In the genomic region with DNA sequence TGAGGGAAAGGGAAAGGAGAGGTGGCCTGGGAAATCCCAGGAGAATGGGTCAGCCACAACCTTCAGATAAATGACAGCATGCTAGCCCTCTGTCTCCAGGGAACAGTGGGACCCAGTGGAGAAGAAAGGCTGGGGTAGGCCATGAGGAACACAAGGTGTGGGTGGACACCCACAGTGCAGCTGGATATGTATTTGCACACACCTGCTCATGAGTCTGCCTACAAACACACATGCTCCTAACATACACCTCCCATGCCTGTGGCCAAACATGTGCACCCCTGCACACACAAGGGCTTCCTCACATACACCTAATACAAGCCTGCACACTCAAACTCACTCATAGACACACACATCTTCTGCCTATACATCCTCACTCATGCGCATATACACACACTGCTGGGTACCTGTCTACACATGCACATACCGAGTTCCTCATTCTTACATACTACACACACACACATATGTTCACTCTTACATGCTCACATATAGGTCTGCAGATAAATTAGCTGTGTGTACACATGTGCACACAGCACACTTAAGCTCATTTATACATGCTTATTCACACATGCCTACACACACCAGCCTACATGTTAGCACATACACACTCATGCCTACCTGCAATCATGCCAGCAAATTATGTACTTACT, we compare ENCODE assay signal across 13 cellular contexts. TPM values are rescaled to one million over a fixed set of nuclear protein-coding genes. Genes with fewer than 3 reads are reported as not detected.
A peak's percentile ranks its signal among the peaks of the same experiment; 100 is the strongest.
DNase-seq lines count a peak whose midpoint lies in the region; ATAC-seq, FAIRE-seq and TF ChIP-seq lines count a peak whose summit lies in the region.
"Had no signal": no experiment of that assay in that cellular context is flagged by ENCODE, and none has a peak within 500 bp of the region (broad histone marks: within the 10 kb centered on the region; RNA-seq: fewer than 3 reads in every experiment).

No MANE protein-coding gene starts in this region.

- H2BK20ac ChIP-seq in H1 (ENCODE audit: low read length), result no peak overlapping the region

- H3K4ac ChIP-seq in H1 (replicated peaks; ENCODE audit: insufficient read length, low read depth, low read length), result no peak overlapping the region

- ATAC-seq in heart left ventricle (no peak), thoracic aorta (ENCODE audit: insufficient number of reproducible peaks, low FRiP score, low read depth) (no peak), HG03457 (IDR thresholded peaks at IDR 0.05; ENCODE audit: unreplicated experiment) (no peak)

- no peak overlapping the region for H3K18ac ChIP-seq in H1 (ENCODE audit: extremely low read depth, low read length)

- no peak overlapping the region for H3K23ac ChIP-seq in H1 (ENCODE audit: insufficient read length)

- no peak overlapping the region for H3K4me2 ChIP-seq in H1 (ENCODE audit: insufficient read depth in 1 of 2, low read depth in 2 of 2, low read length in 2 of 2)

- H3K9me3 ChIP-seq in left ventricle myocardium inferior (replicated peaks), result no peaks in the 10 kb centered on the region
- no peaks in the 10 kb centered on the region for H3K9me3 ChIP-seq in heart left ventricle
- no peaks in the 10 kb centered on the region for H3K9me3 ChIP-seq in H1 (ENCODE audit: insufficient read depth in 2 of 2, low read depth in 1 of 2, low read length in 1 of 2)
- H3K9me3 ChIP-seq in thoracic aorta, result no peaks in the 10 kb centered on the region
- H3K9me3 ChIP-seq: mucosa of descending colon, tibial artery had no signal

- POLR2A ChIA-PET in H1 (lab: Charles Lee; ENCODE audit: partially characterized antibody), result interaction anchor here (0.5 to 4.3 kb wide), 13 partner anchors 8 to 158 kb away, joined by 3 to 41 read pairs (median 4); a partner anchor contains a TSS

- no peak overlapping the region for H4K91ac ChIP-seq in H1 (replicated peaks; ENCODE audit: insufficient read length, low read length)

- TF ChIP-seq EP300 in H1 (IDR thresholded peaks at IDR 0.05; ENCODE audit: borderline replicate concordance in 1 of 2, low read depth in 2 of 2, low read length in 2 of 2), result no peak

- no peak overlapping the region; the same call in 1 of the 2 replicates for H4K8ac ChIP-seq in H1 (ENCODE audit: extremely low read depth, insufficient read depth, low read length)

- no peak overlapping the region for H2AFZ ChIP-seq in H1 (ENCODE audit: low read length)
- H2AFZ ChIP-seq: parathyroid adenoma had no signal

- TF ChIP-seq POLR2A in heart left ventricle (IDR thresholded peaks at IDR 0.05), result no peak
- TF ChIP-seq POLR2A in H1 (IDR thresholded peaks at IDR 0.05; ENCODE audit: control extremely low read depth in 1 of 2, low read depth in 2 of 2, low read length in 2 of 2), result no peak

- WGBS in heart left ventricle, 4 donors, result 92 to 96% (median 93%) methylated on average over 2 of the region's 2 CpGs
- 90% methylated on average over 2 of the region's 2 CpGs; no CpG with 5 or more reads in 1 of the 2 experiments for WGBS in H1 (ENCODE audit: extremely low coverage in 1 of 2, insufficient coverage in 1 of 2, insufficient read length in 1 of 2, insufficient replicate concordance in 2 of 2, low coverage in 1 of 2, low lambda C conversion rate in 2 of 2, missing lambda C conversion rate in 1 of 2), 2 experiments

- no peak overlapping the region for H3K27ac ChIP-seq in left ventricle myocardium inferior (replicated peaks)
- H3K27ac ChIP-seq in heart left ventricle, result no peak overlapping the region
- no peak overlapping the region for H3K27ac ChIP-seq in H1 (ENCODE audit: low read depth, low read length)
- H3K27ac ChIP-seq in thoracic aorta, result no peak overlapping the region
- H3K27ac ChIP-seq: brain microvascular endothelial cell, parathyroid adenoma, tibial artery had no signal

- H3K14ac ChIP-seq in H1 (ENCODE audit: insufficient read length), result no peak overlapping the region

- H2BK12ac ChIP-seq in H1 (ENCODE audit: low read depth, low read length), result peak overlapping the region; percentile 3; the same call in 1 of the 2 replicates

- TF ChIP-seq CTCF in left ventricle myocardium inferior (IDR thresholded peaks at IDR 0.05; ENCODE audit: borderline replicate concordance) (no peak), heart left ventricle (IDR thresholded peaks at IDR 0.05) (no peak), H1 (IDR thresholded peaks at IDR 0.05; ENCODE audit: control extremely low read depth in 1 of 3, insufficient read depth in 1 of 3, low read depth in 1 of 3, low read length in 3 of 3) (no peak), thoracic aorta (IDR thresholded peaks at IDR 0.05) (no peak)

- H3K27me3 ChIP-seq in left ventricle myocardium inferior (ENCODE audit: low read depth) (no peaks in the 10 kb centered on the region), heart left ventricle (no peaks in the 10 kb centered on the region), H1 (replicated peaks in 1 of 4; ENCODE audit: control insufficient read depth in 3 of 4, extremely low read depth in 1 of 4, insufficient read depth in 3 of 4, low read length in 3 of 4) (no peaks in the 10 kb centered on the region), thoracic aorta (replicated peaks; ENCODE audit: insufficient read depth) (no peaks in the 10 kb centered on the region)
- H3K27me3 ChIP-seq: brain microvascular endothelial cell had no signal

- H3K4me1 ChIP-seq in left ventricle myocardium inferior, result peaks cover 47% of the 10 kb centered on the region
- peaks cover 0 to 38% (median 19%) of the 10 kb centered on the region in 12 donors for H3K4me1 ChIP-seq in heart left ventricle
- peaks cover 3 to 9% (median 4%) of the 10 kb centered on the region in 4 experiments; a peak in 6 of 7 replicates for H3K4me1 ChIP-seq in H1 (replicated peaks in 1 of 4; ENCODE audit: control insufficient read depth in 3 of 4, insufficient read depth in 4 of 4, low read length in 3 of 4)
- peaks cover 22 to 37% of the 10 kb centered on the region in 2 donors for H3K4me1 ChIP-seq in thoracic aorta (ENCODE audit: control insufficient read depth in 1 of 2, low read depth in 2 of 2)

- H3K4me3 ChIP-seq in left ventricle myocardium inferior (peak overlapping the region; percentile 33), heart left ventricle (peak overlapping the region in 1 of 12 donors; percentile 12), H1 (ENCODE audit: extremely low read depth in 1 of 4, insufficient read depth in 2 of 4, low read depth in 3 of 4, low read length in 4 of 4) (no peak overlapping the region), thoracic aorta (peak overlapping the region; percentile 31)
- H3K4me3 ChIP-seq: mucosa of descending colon had no signal

- CTCF ChIA-PET in H1 (lab: Charles Lee; ENCODE audit: partially characterized antibody), result interaction anchor here (0.6 to 9.6 kb wide), 44 partner anchors 10 to 789 kb away, joined by 3 to 122 read pairs (median 5); a partner anchor contains a TSS

- no peaks in the 10 kb centered on the region for H3K79me2 ChIP-seq in H1 (ENCODE audit: control insufficient read depth in 1 of 2, insufficient read depth in 2 of 2, low read length in 2 of 2)
- H3K79me2 ChIP-seq: parathyroid adenoma had no signal

- FAIRE-seq in H1 (lab: Jason Lieb, UNC), result no peak
- FAIRE-seq: islet of Langerhans had no signal

- intact Hi-C loops in left ventricle myocardium inferior (cut with micrococcal nuclease), result no loop called here
- intact Hi-C loops in heart left ventricle (cut with DNase I), result loop anchor here in 5 of 10 donors (5.0 to 10.0 kb wide), 7 partner anchors 57 to 268 kb away; a partner anchor contains a TSS

- H2BK15ac ChIP-seq in H1 (ENCODE audit: low read length), result peak overlapping the region; percentile 38; the same call in 1 of the 2 replicates

- H2AK5ac ChIP-seq in H1 (ENCODE audit: low read depth, low read length), result no peak overlapping the region

- no peak overlapping the region for H3K56ac ChIP-seq in H1 (replicated peaks; ENCODE audit: insufficient read length, low read depth, low read length)

- no peak overlapping the region for H3K9ac ChIP-seq in H1 (replicated peaks in 1 of 4; ENCODE audit: extremely low read depth in 1 of 4, low read depth in 3 of 4, low read length in 3 of 4)
- H3K9ac ChIP-seq: parathyroid adenoma had no signal

- H3K36me3 ChIP-seq in left ventricle myocardium inferior, result peaks cover 19% of the 10 kb centered on the region
- H3K36me3 ChIP-seq in heart left ventricle, result peaks cover 0 to 25% (median 11%) of the 10 kb centered on the region in 9 donors
- H3K36me3 ChIP-seq in H1 (ENCODE audit: control insufficient read depth in 2 of 4, insufficient read depth in 4 of 4, low read length in 3 of 4), result peaks cover 0 to 10% (median 4%) of the 10 kb centered on the region in 4 experiments; a peak in 3 of 8 replicates
- peaks cover 2% of the 10 kb centered on the region for H3K36me3 ChIP-seq in thoracic aorta

- H4K5ac ChIP-seq in H1 (ENCODE audit: insufficient read length, low read depth, low read length), result no peak overlapping the region

- peaks cover 9% of the 10 kb centered on the region for H3K23me2 ChIP-seq in H1 (ENCODE audit: low read depth, low read length)

- DNase-seq in left ventricle myocardium inferior, result no peak
- DNase-seq in heart left ventricle, result no peak
- DNase-seq in NCI-H69 (lab: John Stamatoyannopoulos, UW), result peak; percentile 5
- no peak for DNase-seq in H1 (ENCODE audit: low read depth in 1 of 2, low spot score in 2 of 2)
- no peak for DNase-seq in thoracic aorta (ENCODE audit: low spot score)
- no peak for DNase-seq in AG08396 (ENCODE audit: low spot score)
- no peak for DNase-seq in HuH-7 (ENCODE audit: low spot score)

- H2BK120ac ChIP-seq in H1 (replicated peaks; ENCODE audit: low read depth, low read length), result no peak overlapping the region

- no peak for TF ChIP-seq RAD21 in H1 (IDR thresholded peaks at IDR 0.05 in 1 of 2, conservative IDR thresholded peaks at IDR 0.05 in 1 of 2; ENCODE audit: low read depth in 2 of 2, low read length in 2 of 2)

- H3K79me1 ChIP-seq in H1 (ENCODE audit: low read depth, low read length), result no peaks in the 10 kb centered on the region; the same call in 1 of the 2 replicates

- peaks cover 0 to 12% of the 10 kb centered on the region in 2 experiments for H4K20me1 ChIP-seq in H1 (replicated peaks in 1 of 2; ENCODE audit: control insufficient read depth in 1 of 2, insufficient read depth in 2 of 2, low read length in 2 of 2)

- no peak overlapping the region for H2BK5ac ChIP-seq in H1 (ENCODE audit: low read depth, low read length)

RNA-seq across cellular contexts. Expression of a gene that starts 3.6 kb away (rescaled TPM):
- 9.8 TPM for total RNA-seq in left ventricle myocardium inferior
- total RNA-seq in heart left ventricle, result 10 to 100 TPM in 4 of 9 donors, 1 to 10 TPM in 5; 8.4 to 13.6 (median 9.9) TPM
- 10 to 100 TPM in 1 of 2 donors, 1 to 10 TPM in 1; 5.1 to 14.7 TPM for polyA plus RNA-seq in heart left ventricle
- total RNA-seq in H1 (2021; fragmentation: NEBNext Ultra II Directional; extraction: Animal tissue kit (Norgen Biotek cat#: 25700)), result 10.8 and 12.8 TPM in 2 replicates
- 7.3 and 7.5 TPM in 2 replicates for polyA plus RNA-seq in H1 (2011; rRNA removed)
- polyA plus RNA-seq in H1 (2011; cell fraction: cytosol; rRNA removed), result 11.7 TPM
- polyA plus RNA-seq in H1 (2011; cell fraction: nucleus; rRNA removed), result 10.3 TPM
- 12.2 to 13.3 TPM (median 12.6 TPM) in 4 replicates for polyA plus RNA-seq in H1 (2012, experiment 1 of 2)
- 5.7 TPM for polyA plus RNA-seq in H1 (2012, experiment 2 of 2)
- polyA plus RNA-seq in H1 (2013, experiment 1 of 2), result 3.8 TPM
- polyA plus RNA-seq in H1 (2013, experiment 2 of 2), result 3.6 TPM
- 13.0 and 13.7 TPM in 2 replicates for polyA minus RNA-seq in H1 (2011; rRNA and poly(A)+ RNA removed)
- 7.0 TPM for polyA minus RNA-seq in H1 (2011; cell fraction: cytosol; rRNA and poly(A)+ RNA removed)
- 6.8 TPM for polyA minus RNA-seq in H1 (2011; cell fraction: nucleus; rRNA and poly(A)+ RNA removed)
- 10 to 100 TPM; 23.4 to 39.7 TPM for total RNA-seq in thoracic aorta

RNA-seq across cellular contexts. Expression of a gene that starts 54.7 kb away (rescaled TPM):
- 0.49 TPM for total RNA-seq in left ventricle myocardium inferior
- 1 to 10 TPM in 1 of 9 donors, under 1 TPM in 8; 0.22 to 6.3 (median 0.35) TPM for total RNA-seq in heart left ventricle
- polyA plus RNA-seq in heart left ventricle, result under 1 TPM; 0.23 to 0.25 TPM
- 45.8 and 46.7 TPM in 2 replicates for total RNA-seq in H1 (2021; fragmentation: NEBNext Ultra II Directional; extraction: Animal tissue kit (Norgen Biotek cat#: 25700))
- polyA plus RNA-seq in H1 (2011; rRNA removed), result 5.9 and 7.1 TPM in 2 replicates
- polyA plus RNA-seq in H1 (2011; cell fraction: cytosol; rRNA removed), result 12.6 TPM
- polyA plus RNA-seq in H1 (2011; cell fraction: nucleus; rRNA removed), result 12.4 TPM
- 22.3 to 35.4 TPM (median 23.4 TPM) in 4 replicates for polyA plus RNA-seq in H1 (2012, experiment 1 of 2)
- polyA plus RNA-seq in H1 (2012, experiment 2 of 2), result 2.2 TPM
- polyA plus RNA-seq in H1 (2013, experiment 1 of 2), result 31.5 TPM
- polyA plus RNA-seq in H1 (2013, experiment 2 of 2), result 29.1 TPM
- 32.8 and 37.9 TPM in 2 replicates for polyA minus RNA-seq in H1 (2011; rRNA and poly(A)+ RNA removed)
- polyA minus RNA-seq in H1 (2011; cell fraction: cytosol; rRNA and poly(A)+ RNA removed), result 17.0 TPM
- 22.0 TPM for polyA minus RNA-seq in H1 (2011; cell fraction: nucleus; rRNA and poly(A)+ RNA removed)
- under 1 TPM; 0.27 to 0.56 TPM for total RNA-seq in thoracic aorta

Comparison
In these comparisons a context has a peak if more than half of its experiments do, and no peak if none do; other contexts are left out.
1. H3K4me3 ChIP-seq: peak in left ventricle myocardium inferior (single experiment) and thoracic aorta (single experiment); none in H1 (0 of 4).